Comparison of ENCODE assay signal across 8 cellular contexts in genomic region chrY:26670360-26671077, GRCh38.
DNase-seq lines count a peak whose midpoint lies in the region; ATAC-seq and TF ChIP-seq lines count a peak whose summit lies in the region.
"Not testable (repeated sequence)": the region's sequence is repeated elsewhere in the genome, so short reads cannot be mapped to it uniquely, and the experiment has no call there.

No MANE protein-coding gene starts in this region.

- not testable (repeated sequence) for H3K79me1 ChIP-seq in neuronal stem cell (ENCODE audit: low read depth, low read length)

- CTCF ChIA-PET in activated CD4-positive, alpha-beta memory T cell treated with anti-CD3 and anti-CD28 coated beads, Interleukin-2, amount 10 ng/mL, durations not matched to agents 7 days and 5 days (lab: Charles Lee) = not testable (repeated sequence)

- ATAC-seq in GM21737 (IDR thresholded peaks at IDR 0.05; ENCODE audit: unreplicated experiment) = peak; percentile 36
- peak; percentile 18 for ATAC-seq in body of pancreas
- ATAC-seq in Right ventricle myocardium inferior = peak; percentile 83

- not testable (repeated sequence) for H3K23ac ChIP-seq in neuronal stem cell (ENCODE audit: low read depth, low read length, poor library complexity)

- WGBS in body of pancreas, 2 donors = 51 to 60% methylated on average over 19 of the region's 19 CpGs
- WGBS in neuronal stem cell (ENCODE audit: extremely low coverage in 2 of 2, insufficient read length in 2 of 2, insufficient replicate concordance in 1 of 2), 2 donors = 100% methylated on average over 15 of the region's 19 CpGs; no CpG with 5 or more reads in 1 of the 2 donors
- WGBS in testis, 2 donors = 57 to 58% methylated on average over 19 of the region's 19 CpGs

- not testable (repeated sequence) for H3K27ac ChIP-seq in body of pancreas; neuronal stem cell (replicated peaks; ENCODE audit: low read length); testis

- DNase-seq in Caki2 (ENCODE audit: low read depth) (peak; percentile 3), MG63 (peak; percentile 6), body of pancreas (peak in 2 of 4 donors; percentile 13 to 20), Right ventricle myocardium inferior (ENCODE audit: missing footprints) (peak; percentile 61), neuronal stem cell (ENCODE audit: low spot score) (peak; percentile 17), testis (peak; percentile 32)
- peak; percentile 29 for DNase-seq in activated CD4-positive, alpha-beta memory T cell treated with anti-CD3 and anti-CD28 coated beads, Interleukin-2, amount 10 ng/mL, durations not matched to agents 7 days and 5 days

- H2AFZ ChIP-seq in neuronal stem cell (ENCODE audit: low read length) = not testable (repeated sequence)

- not testable (repeated sequence) for H3K27me3 Mint-ChIP-seq in activated CD4-positive, alpha-beta memory T cell treated with anti-CD3 and anti-CD28 coated beads, Interleukin-2, amount 10 ng/mL, durations not matched to agents 7 days and 5 days

- not testable (repeated sequence) for H3K4me3 Mint-ChIP-seq in activated CD4-positive, alpha-beta memory T cell treated with anti-CD3 and anti-CD28 coated beads, Interleukin-2, amount 10 ng/mL, durations not matched to agents 7 days and 5 days

- not testable (repeated sequence) for H2BK5ac ChIP-seq in neuronal stem cell (ENCODE audit: low read length)

- H3K9ac ChIP-seq in neuronal stem cell (ENCODE audit: low read depth, low read length, poor library complexity) = not testable (repeated sequence)

- H4K8ac ChIP-seq in neuronal stem cell (ENCODE audit: low read depth, low read length) = peak overlapping the region; percentile 0

- not testable (repeated sequence) for H3K27ac Mint-ChIP-seq in activated CD4-positive, alpha-beta memory T cell treated with anti-CD3 and anti-CD28 coated beads, Interleukin-2, amount 10 ng/mL, durations not matched to agents 7 days and 5 days

- not testable (repeated sequence) for H3K4me2 ChIP-seq in neuronal stem cell (ENCODE audit: insufficient read depth, low read length, poor library complexity, severe bottlenecking)

- POLR2A ChIA-PET in activated CD4-positive, alpha-beta memory T cell treated with anti-CD3 and anti-CD28 coated beads, Interleukin-2, amount 10 ng/mL, durations not matched to agents 7 days and 5 days (lab: Charles Lee) = not testable (repeated sequence)

- H3K36me3 Mint-ChIP-seq in activated CD4-positive, alpha-beta memory T cell treated with anti-CD3 and anti-CD28 coated beads, Interleukin-2, amount 10 ng/mL, durations not matched to agents 7 days and 5 days (ENCODE audit: low read depth) = peaks cover 21% of the 10 kb centered on the region

- TF ChIP-seq POLR2A in body of pancreas (IDR thresholded peaks at IDR 0.05); testis (IDR thresholded peaks at IDR 0.05): not testable (repeated sequence)

- H2BK15ac ChIP-seq in neuronal stem cell (ENCODE audit: low read length) = not testable (repeated sequence)

- H2BK12ac ChIP-seq in neuronal stem cell (ENCODE audit: low read length) = not testable (repeated sequence)

- not testable (repeated sequence) for H3K14ac ChIP-seq in neuronal stem cell (ENCODE audit: low read length)

- in situ Hi-C loops in Caki2 (cut with HindIII; ENCODE audit: low pct_unique_long_range_greater_than_20kb, low sequenced_read_pairs) = not testable (repeated sequence)

- not testable (repeated sequence) for TF ChIP-seq CTCF in body of pancreas (IDR thresholded peaks at IDR 0.05); testis (IDR thresholded peaks at IDR 0.05)

- H3K36me3 ChIP-seq in MG63; body of pancreas (replicated peaks in 1 of 2; ENCODE audit: insufficient read depth in 1 of 2, low read depth in 2 of 2); neuronal stem cell (replicated peaks in 1 of 2; ENCODE audit: control insufficient read depth in 2 of 2, insufficient read depth in 2 of 2, low read length in 2 of 2); testis (ENCODE audit: low read depth, missing control alignments): not testable (repeated sequence)

- not testable (repeated sequence) for H3K4me3 ChIP-seq in MG63, body of pancreas, testis
- peak overlapping the region in 1 of 2 donors; percentile 24 for H3K4me3 ChIP-seq in neuronal stem cell (ENCODE audit: low read length in 2 of 2)

- intact Hi-C loops in body of pancreas (cut with DNase I); Right ventricle myocardium inferior (cut with DNase I); testis (cut with DNase I; ENCODE audit: low total_unique reads): not testable (repeated sequence)

- not testable (repeated sequence) for H3K4me1 ChIP-seq in body of pancreas; neuronal stem cell (ENCODE audit: control insufficient read depth in 2 of 2, insufficient read depth in 1 of 2, low read depth in 1 of 2, low read length in 2 of 2); testis

- not testable (repeated sequence) for H3K27me3 ChIP-seq in MG63; body of pancreas; neuronal stem cell (ENCODE audit: control insufficient read depth in 3 of 3, insufficient read depth in 3 of 3, low read depth in 1 of 3, low read length in 3 of 3); testis

- H3K4ac ChIP-seq in neuronal stem cell (ENCODE audit: low read length) = not testable (repeated sequence)

- H2AK5ac ChIP-seq in neuronal stem cell (ENCODE audit: low read depth, low read length) = not testable (repeated sequence)

- H3K9me3 ChIP-seq in MG63 = peaks cover 19% of the 10 kb centered on the region
- H3K9me3 ChIP-seq in body of pancreas = peaks cover 0 to 21% (median 0%) of the 10 kb centered on the region in 3 donors
- H3K9me3 ChIP-seq in neuronal stem cell (replicated peaks in 1 of 2; ENCODE audit: control insufficient read depth in 2 of 2, insufficient read depth in 1 of 2, low read depth in 1 of 2, low read length in 2 of 2) = peaks cover 0 to 10% of the 10 kb centered on the region in 2 donors
- H3K9me3 ChIP-seq in testis = peaks cover 11% of the 10 kb centered on the region

- not testable (repeated sequence) for H3K4me1 Mint-ChIP-seq in activated CD4-positive, alpha-beta memory T cell treated with anti-CD3 and anti-CD28 coated beads, Interleukin-2, amount 10 ng/mL, durations not matched to agents 7 days and 5 days

- not testable (repeated sequence) for H3K18ac ChIP-seq in neuronal stem cell (ENCODE audit: low read length)

- not testable (repeated sequence) for H4K91ac ChIP-seq in neuronal stem cell (ENCODE audit: low read depth, low read length, poor library complexity)

- H3K9me3 Mint-ChIP-seq in activated CD4-positive, alpha-beta memory T cell treated with anti-CD3 and anti-CD28 coated beads, Interleukin-2, amount 10 ng/mL, durations not matched to agents 7 days and 5 days = peaks cover 29% of the 10 kb centered on the region

- H2BK120ac ChIP-seq in neuronal stem cell (ENCODE audit: low read depth, low read length) = not testable (repeated sequence)

Comparison
In these comparisons a context has a peak if more than half of its experiments do, and no peak if none do; other contexts are left out.
1. ATAC-seq: peak in every context shown above with its lines; median percentile 83 in Right ventricle myocardium inferior; 36 in GM21737; 18 in body of pancreas.